In genomic region chr16:79114759-79115158, GRCh38 we compare ENCODE assay signal across 1 cellular context.
TF ChIP-seq lines count a peak whose summit lies in the region.

No MANE protein-coding gene starts in this region.

TF ChIP-seq in WTC11, 78 proteins besides CTCF, POLR2A, EP300 and RAD21 (continued from another document):
- no peak for TF ChIP-seq ZNF532 (CRISPR knock-in tag; IDR thresholded peaks at IDR 0.05; ENCODE audit: borderline replicate concordance)
- TF ChIP-seq NFYB (CRISPR knock-in tag; conservative IDR thresholded peaks at IDR 0.05; ENCODE audit: low read depth) = no peak
- no peak for TF ChIP-seq FOXP1 (CRISPR knock-in tag; IDR thresholded peaks at IDR 0.05; ENCODE audit: borderline replicate concordance)
- TF ChIP-seq PRRX2 (CRISPR knock-in tag; IDR thresholded peaks at IDR 0.05) = no peak
- no peak for TF ChIP-seq ZNF423 (CRISPR knock-in tag; IDR thresholded peaks at IDR 0.05)
- no peak for TF ChIP-seq ERG (CRISPR knock-in tag; IDR thresholded peaks at IDR 0.05)
- TF ChIP-seq TEAD4 (CRISPR knock-in tag; IDR thresholded peaks at IDR 0.05) = no peak
- TF ChIP-seq USF1 (CRISPR knock-in tag; IDR thresholded peaks at IDR 0.05) = no peak
- no peak for TF ChIP-seq EMX1 (CRISPR knock-in tag; IDR thresholded peaks at IDR 0.05)
- TF ChIP-seq ZNF138 (CRISPR knock-in tag; conservative IDR thresholded peaks at IDR 0.05) = no peak
- no peak for TF ChIP-seq ZNF671 (CRISPR knock-in tag; IDR thresholded peaks at IDR 0.05)
- no peak for TF ChIP-seq HMGXB4 (CRISPR knock-in tag; IDR thresholded peaks at IDR 0.05)
- TF ChIP-seq CREB1 (CRISPR knock-in tag; IDR thresholded peaks at IDR 0.05) = no peak
TF ChIP-seq in WTC11: peak in this region for 0.
